Comparison of ENCODE assay signal across 18 cellular contexts in genomic region chr9:136613824-136614371, GRCh38. TPM values are rescaled to one million over a fixed set of nuclear protein-coding genes. Genes with fewer than 3 reads are reported as not detected.
DNase-seq lines count a peak whose midpoint lies in the region; ATAC-seq and TF ChIP-seq lines count a peak whose summit lies in the region.
"Had no signal": no experiment of that assay in that cellular context is flagged by ENCODE, and none has a peak within 500 bp of the region (broad histone marks: within the 10 kb centered on the region; RNA-seq: fewer than 3 reads in every experiment).

No MANE protein-coding gene starts in this region.

- no peaks in the 10 kb centered on the region for H3K4me1 Mint-ChIP-seq in endodermal cell

- H3K79me1 ChIP-seq in trophoblast cell (ENCODE audit: low read length), result peaks cover 20% of the 10 kb centered on the region

- H3K27me3 Mint-ChIP-seq in endodermal cell (ENCODE audit: insufficient read depth), result no peaks in the 10 kb centered on the region
- H3K27me3 Mint-ChIP-seq: central memory CD8-positive, alpha-beta T cell had no signal

- TF ChIP-seq CTCF in left ventricle myocardium inferior (IDR thresholded peaks at IDR 0.05; ENCODE audit: borderline replicate concordance), result no peak
- no peak for TF ChIP-seq CTCF in endodermal cell (conservative IDR thresholded peaks at IDR 0.05)

- H4K91ac ChIP-seq in trophoblast cell (ENCODE audit: low read depth, low read length), result peak overlapping the region; percentile 63

- H2BK120ac ChIP-seq in trophoblast cell (ENCODE audit: insufficient read depth, low read length, poor library complexity), result peak overlapping the region; percentile 60

- H3K4me1 ChIP-seq in left ventricle myocardium inferior (peaks cover 30% of the 10 kb centered on the region), endodermal cell (ENCODE audit: control insufficient read depth, insufficient read depth, low read length) (no peaks in the 10 kb centered on the region), trophoblast cell (ENCODE audit: control insufficient read depth in 1 of 2, insufficient read depth in 2 of 2, low read length in 2 of 2) (peaks cover 3 to 10% of the 10 kb centered on the region in 2 experiments)
- H3K4me1 ChIP-seq: adrenal gland had no signal

- no peak overlapping the region for H3K27ac Mint-ChIP-seq in endodermal cell
- H3K27ac Mint-ChIP-seq: CD4-positive, alpha-beta T cell had no signal

- no peak overlapping the region for H2AFZ ChIP-seq in trophoblast cell (ENCODE audit: insufficient read depth, low read length, poor library complexity)

- no peaks in the 10 kb centered on the region for H3K9me3 Mint-ChIP-seq in endodermal cell
- H3K9me3 Mint-ChIP-seq: CD4-positive, alpha-beta T cell; central memory CD8-positive, alpha-beta T cell had no signal

- H3K23ac ChIP-seq in trophoblast cell (ENCODE audit: low read length), result no peak overlapping the region

- H3K9me3 ChIP-seq in left ventricle myocardium inferior (replicated peaks), result no peaks in the 10 kb centered on the region
- no peaks in the 10 kb centered on the region for H3K9me3 ChIP-seq in endodermal cell (ENCODE audit: control insufficient read depth, low read length)
- peaks cover 1% of the 10 kb centered on the region for H3K9me3 ChIP-seq in trophoblast cell (ENCODE audit: insufficient read depth, low read depth, low read length)
- H3K9me3 ChIP-seq: A549, adrenal gland, ovary, thoracic aorta had no signal

- H2BK12ac ChIP-seq in trophoblast cell (ENCODE audit: low read length), result peak overlapping the region; percentile 27

- peaks cover 2% of the 10 kb centered on the region for H3K79me2 ChIP-seq in trophoblast cell (ENCODE audit: control insufficient read depth, insufficient read depth, low read length, poor library complexity)

- H3K36me3 ChIP-seq in left ventricle myocardium inferior (no peaks in the 10 kb centered on the region), endodermal cell (ENCODE audit: control insufficient read depth, insufficient read depth, low read length) (no peaks in the 10 kb centered on the region), trophoblast cell (ENCODE audit: control insufficient read depth in 1 of 2, insufficient read depth in 2 of 2, low read length in 2 of 2) (no peaks in the 10 kb centered on the region)
- H3K36me3 ChIP-seq: adrenal gland, ovary, thoracic aorta had no signal

- peak overlapping the region; percentile 29 for H3K4me3 ChIP-seq in left ventricle myocardium inferior
- H3K4me3 ChIP-seq in endodermal cell (ENCODE audit: low read length), result no peak overlapping the region
- no peak overlapping the region for H3K4me3 ChIP-seq in trophoblast cell (ENCODE audit: low read depth, low read length)
- H3K4me3 ChIP-seq: A549, adrenal gland, ovary, thoracic aorta had no signal

- H3K14ac ChIP-seq in trophoblast cell (ENCODE audit: low read length), result peak overlapping the region; percentile 16

- no peak for ATAC-seq in GM21423 (IDR thresholded peaks at IDR 0.05; ENCODE audit: unreplicated experiment)
- no peak for ATAC-seq in GM19324 (IDR thresholded peaks at IDR 0.05; ENCODE audit: low FRiP score, unreplicated experiment)
- ATAC-seq: A549 had no signal

- peak overlapping the region; percentile 85 for H3K27ac ChIP-seq in left ventricle myocardium inferior (replicated peaks)
- peak overlapping the region; percentile 10 for H3K27ac ChIP-seq in endodermal cell (ENCODE audit: low read depth, low read length)
- no peak overlapping the region for H3K27ac ChIP-seq in trophoblast cell (ENCODE audit: low read depth, low read length)
- H3K27ac ChIP-seq: adrenal gland, ovary, thoracic aorta had no signal

- H3K4ac ChIP-seq in trophoblast cell (ENCODE audit: low read depth, low read length), result no peak overlapping the region

- no peak overlapping the region for H3K4me2 ChIP-seq in trophoblast cell (ENCODE audit: low read length)
- H3K4me2 ChIP-seq: A549 had no signal

- H3K9ac ChIP-seq in endodermal cell (ENCODE audit: extremely low read depth, low read length, poor library complexity, severe bottlenecking) (no peak overlapping the region), trophoblast cell (ENCODE audit: low read length) (no peak overlapping the region)

- DNase-seq in left ventricle myocardium inferior (no peak), cardiac septum (ENCODE audit: low spot score) (no peak), endodermal cell (no peak), trophoblast cell (no peak), COR-L47 (lab: John Stamatoyannopoulos, UW) (no peak), NCI-H526 treated with DMSO at 0.1 percent for 48 hours (lab: John Stamatoyannopoulos, UW) (no peak)
- DNase-seq: activated CD4-positive, CD25-positive, alpha-beta regulatory T cell treated with anti-CD3 and anti-CD28 coated beads, Interleukin-2, amount 50 U/mL, for 72 hours; activated effector memory CD4-positive, alpha-beta T cell treated with Interleukin-2 at 50 U/mL for 16 hours; adrenal gland; CD4-positive, alpha-beta T cell; DND-41; NCI-H1930; ovary had no signal

- intact Hi-C loops in left ventricle myocardium inferior (cut with micrococcal nuclease), result no loop called here
- intact Hi-C loops in cardiac septum (cut with DNase I), result no loop called here

- no peak overlapping the region for H3K4me3 Mint-ChIP-seq in endodermal cell
- H3K4me3 Mint-ChIP-seq: CD4-positive, alpha-beta T cell; central memory CD8-positive, alpha-beta T cell had no signal

- H4K12ac ChIP-seq in trophoblast cell (ENCODE audit: low read depth, low read length), result no peak overlapping the region

- H2BK5ac ChIP-seq in trophoblast cell (ENCODE audit: low read depth, low read length, poor library complexity), result peak overlapping the region; percentile 16

- H3K27me3 ChIP-seq in left ventricle myocardium inferior (ENCODE audit: low read depth), result no peaks in the 10 kb centered on the region
- no peaks in the 10 kb centered on the region for H3K27me3 ChIP-seq in endodermal cell (ENCODE audit: control insufficient read depth, insufficient read depth, low read length, poor library complexity, severe bottlenecking)
- H3K27me3 ChIP-seq in trophoblast cell (ENCODE audit: insufficient read depth, low read length), result no peaks in the 10 kb centered on the region
- H3K27me3 ChIP-seq: adrenal gland, ovary had no signal

- H3K36me3 Mint-ChIP-seq in endodermal cell (ENCODE audit: low read depth), result no peaks in the 10 kb centered on the region

- 78 to 81% methylated on average over 13 to 18 of the region's 19 CpGs for WGBS in endodermal cell (ENCODE audit: insufficient coverage in 1 of 2, insufficient read length in 1 of 2), 2 experiments
- no CpG with 5 or more reads among the region's 19 CpGs for WGBS in trophoblast cell (ENCODE audit: extremely low coverage, insufficient coverage, insufficient read length)

- H3K18ac ChIP-seq in trophoblast cell (ENCODE audit: low read length), result peak overlapping the region; percentile 7

- H4K8ac ChIP-seq in trophoblast cell (ENCODE audit: low read depth, low read length), result peak overlapping the region; percentile 22

- H2AK5ac ChIP-seq in trophoblast cell (ENCODE audit: low read length), result peak overlapping the region; percentile 31

RNA-seq across cellular contexts. Expression of gene EGFL7, which starts 48.8 kb away (rescaled TPM):
- total RNA-seq in left ventricle myocardium inferior (81.5 TPM), cardiac septum (85.3 TPM), endodermal cell (10 to 100 TPM; 31.5 to 34.0 TPM)
- polyA plus RNA-seq in endodermal cell (2013, experiment 1 of 2), result 19.7 TPM
- polyA plus RNA-seq in endodermal cell (2013, experiment 2 of 2), result 15.6 TPM
- 29.6 and 29.9 TPM in 2 replicates for polyA plus RNA-seq in trophoblast cell (2013)
- total RNA-seq: CD4-positive, alpha-beta T cell had no signal
